In the genomic region with DNA sequence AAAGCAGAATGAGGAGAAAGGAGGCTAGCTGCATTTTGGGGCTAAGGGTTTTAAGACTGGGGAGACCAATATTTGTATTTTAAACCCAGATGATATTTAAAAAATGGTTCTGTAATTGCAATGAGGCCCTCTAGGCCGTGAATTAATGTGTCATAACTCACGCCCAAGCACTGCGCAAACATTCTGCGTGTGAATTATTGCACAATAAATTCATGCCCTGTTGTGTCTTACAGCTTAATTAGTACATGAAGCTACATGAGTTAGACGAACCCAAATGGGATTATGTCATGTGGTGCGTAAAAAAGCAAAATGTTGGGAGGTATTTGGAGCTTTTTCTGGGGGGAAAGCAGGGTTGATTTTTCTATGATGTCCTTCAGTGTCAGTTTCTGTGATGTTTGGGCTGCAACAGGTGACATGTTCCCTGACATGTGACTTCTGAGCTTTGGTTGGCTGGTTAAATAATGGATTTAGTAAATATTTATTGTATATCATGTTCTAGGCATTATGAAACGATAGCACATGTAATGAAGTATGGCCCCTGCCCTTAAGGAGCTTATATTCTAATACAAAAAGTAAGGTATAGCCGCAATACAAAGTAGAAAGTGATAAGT, we compare ENCODE assay signal across 23 cellular contexts. TPM values are rescaled to one million over a fixed set of nuclear protein-coding genes. Genes with fewer than 3 reads are reported as not detected.
"Had no signal": no experiment of that assay in that cellular context is flagged by ENCODE, and none has a peak within 500 bp of the region (broad histone marks: within the 10 kb centered on the region; RNA-seq: fewer than 3 reads in every experiment).

No MANE protein-coding gene starts in this region.

- H3K36me3 ChIP-seq: left lung, sigmoid colon, thoracic aorta had no signal

- FAIRE-seq: endometrium had no signal

- H3K27ac ChIP-seq: foreskin keratinocyte, left lung, sigmoid colon, thoracic aorta had no signal

- H3K4me3 ChIP-seq: left lung, sigmoid colon, smooth muscle cell, thoracic aorta had no signal

- ATAC-seq: activated naive CD4-positive, alpha-beta T cell treated with anti-CD3 and anti-CD28 coated beads, Interleukin-2, amount 50 U/mL, for 72 hours; activated T-helper 17 cell treated with anti-CD3 and anti-CD28 coated beads, Interleukin-2, amount 50 U/mL, for 72 hours; foreskin keratinocyte; left lung; natural killer cell; stimulated activated memory B cell treated with anti-CD40 and anti-IgM and Interleukin-4, amounts not matched to agents 10 μg/mL and 1 μg/mL and 100 μg/mL, for 72 hours had no signal

- H3K9me3 ChIP-seq: left lung, sigmoid colon, thoracic aorta had no signal

- H3K4me2 ChIP-seq: smooth muscle cell had no signal

- H3K27me3 ChIP-seq: foreskin keratinocyte had no signal

- DNase-seq: activated T-cell treated with anti-CD3 and anti-CD28 coated beads, Interleukin-2, amount 50 U/mL, for 1 hour; aorta; effector CD4-positive, alpha-beta T cell; erythroblast; left lung; natural killer cell; sigmoid colon; stimulated activated CD4-positive, alpha-beta T cell treated with anti-CD3 and anti-CD28 coated beads, Interleukin-15, amount 100 ng/mL, for 24 hours had no signal

- H3K4me1 ChIP-seq: left lung had no signal

RNA-seq across cellular contexts. Expression of gene CISTR, which starts 30.4 kb away (rescaled TPM):
- total RNA-seq: activated naive CD4-positive, alpha-beta T cell treated with anti-CD3 and anti-CD28 coated beads, Interleukin-2, amount 50 U/mL, for 72 hours; activated T-helper 17 cell treated with anti-CD3 and anti-CD28 coated beads, Interleukin-2, amount 50 U/mL, for 72 hours; aorta; foreskin keratinocyte; glomerular endothelial cell; kidney epithelial cell; left lung; lung microvascular endothelial cell; mesothelial cell of epicardium; natural killer cell; osteoblast; posterior vena cava; renal cortical epithelial cell; sigmoid colon; smooth muscle cell; thoracic aorta had no signal
- polyA plus RNA-seq: adipose tissue, aorta, foreskin keratinocyte, sigmoid colon, smooth muscle cell had no signal
